8 cellular contexts compared by ENCODE assay signal in the genomic region with DNA sequence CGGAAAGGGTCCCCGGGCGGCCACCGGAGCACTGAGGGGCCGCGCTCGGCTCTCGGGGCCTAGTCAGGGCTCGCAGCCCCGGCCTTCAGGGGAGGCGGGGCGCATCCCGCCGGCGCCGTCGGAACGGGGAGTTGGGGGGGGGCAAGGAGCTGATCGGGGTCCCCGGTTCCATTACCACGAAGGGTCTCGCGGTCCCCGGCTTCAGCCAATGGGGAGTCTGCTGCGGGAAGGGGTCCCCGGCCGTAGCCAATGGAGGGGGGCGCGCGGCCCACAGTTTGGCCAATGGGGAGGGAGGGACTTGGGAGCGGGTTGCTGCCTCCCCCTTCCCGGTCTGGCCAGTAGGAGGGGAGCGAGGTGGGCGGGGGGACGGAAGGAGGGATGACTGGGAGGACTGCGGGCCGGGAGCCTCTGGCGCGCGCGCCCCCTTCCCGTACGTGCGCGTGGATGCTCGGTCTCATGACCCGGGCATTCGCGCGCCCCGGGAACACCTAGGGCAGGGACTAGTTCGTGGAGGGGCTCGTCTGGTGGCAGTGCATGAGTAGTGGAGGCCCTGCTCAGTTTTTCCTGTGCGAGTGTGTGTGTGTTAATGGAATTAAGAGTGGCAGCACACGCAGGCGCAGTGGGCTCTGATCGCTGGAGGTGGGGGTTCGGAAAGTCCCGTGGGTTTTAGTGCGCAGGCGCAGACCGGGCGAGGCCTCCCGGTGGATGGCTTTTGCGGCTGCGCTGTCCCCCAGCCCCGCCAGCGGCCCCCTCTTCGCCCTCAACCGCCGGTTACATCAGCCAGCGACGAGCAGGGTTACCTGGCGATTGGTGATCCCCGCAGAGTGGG. TPM values are rescaled to one million over a fixed set of nuclear protein-coding genes. Genes with fewer than 3 reads are reported as not detected.
A peak's percentile ranks its signal among the peaks of the same experiment; 100 is the strongest.
DNase-seq lines count a peak whose midpoint lies in the region; ATAC-seq and TF ChIP-seq lines count a peak whose summit lies in the region.

No MANE protein-coding gene starts in this region.

- peaks cover 43% of the 10 kb centered on the region for H3K4me1 Mint-ChIP-seq in activated B cell treated with CpG ODN at 0.5 μM for 24 hours

- POLR2A ChIA-PET in activated B cell treated with CpG ODN at 0.5 μM for 24 hours (lab: Charles Lee): interaction anchor here (0.6 to 5.1 kb wide), 18 partner anchors 9 to 1875 kb away, joined by 3 to 74 read pairs (median 6); partner anchors contain the start of genes CD19, RABEP2, SGF29 and SH2B1

- DNase-seq in AG09319 (ENCODE audit: extremely low read depth, low read depth) (peak; percentile 97), NCI-H226 (peak; percentile 96), activated B cell treated with CpG ODN at 0.5 μM for 24 hours (peak; percentile 92), cardiac fibroblast (ENCODE audit: low read depth in 2 of 2) (peak; percentile 98 to 99), inferior parietal cortex (ENCODE audit: extremely low spot score) (peak; percentile 87), smooth muscle cell of the brain vasculature (ENCODE audit: low read depth, low spot score) (peak; percentile 93)

- H3K27ac Mint-ChIP-seq in activated B cell treated with CpG ODN at 0.5 μM for 24 hours: peak overlapping the region; percentile 99

- peak overlapping the region; percentile 79 to 95 for H3K4me3 ChIP-seq in cardiac fibroblast (replicated peaks in 1 of 2; ENCODE audit: low read depth in 2 of 2, low read length in 2 of 2)

- TF ChIP-seq CTCF in AG09319 (IDR thresholded peaks at IDR 0.05; ENCODE audit: low read depth, low read length) (peak; percentile 11), activated B cell treated with CpG ODN at 0.5 μM for 24 hours (IDR thresholded peaks at IDR 0.05) (no peak), cardiac fibroblast (IDR thresholded peaks at IDR 0.05; ENCODE audit: low read depth, low read length) (no peak)

- intact Hi-C loops in activated B cell treated with CpG ODN at 0.5 μM for 24 hours (cut with micrococcal nuclease): loop anchor here (1.0 to 5.0 kb wide), 9 partner anchors 22 to 1173 kb away; partner anchors contain the start of genes APOBR, CLN3, HIRIP3 and INO80E

- H3K27me3 Mint-ChIP-seq in activated B cell treated with CpG ODN at 0.5 μM for 24 hours: no peaks in the 10 kb centered on the region

- peak overlapping the region; percentile 98 for H3K4me3 Mint-ChIP-seq in activated B cell treated with CpG ODN at 0.5 μM for 24 hours

- no peaks in the 10 kb centered on the region for H3K9me3 Mint-ChIP-seq in activated B cell treated with CpG ODN at 0.5 μM for 24 hours

- H3K36me3 Mint-ChIP-seq in activated B cell treated with CpG ODN at 0.5 μM for 24 hours (ENCODE audit: low read depth): peaks cover 50% of the 10 kb centered on the region

- CTCF ChIA-PET in activated B cell treated with CpG ODN at 0.5 μM for 24 hours (lab: Charles Lee): no interaction called here

- ATAC-seq in GM19023 (IDR thresholded peaks at IDR 0.05; ENCODE audit: unreplicated experiment) (peak; percentile 66), HG03196 (IDR thresholded peaks at IDR 0.05; ENCODE audit: unreplicated experiment) (peak; percentile 51), activated B cell treated with CpG ODN at 0.5 μM for 24 hours (ENCODE audit: low read depth) (peak; percentile 77)

RNA-seq across cellular contexts. Expression of gene ATXN2L, which starts 1.1 kb away (rescaled TPM):
- 285 and 335 TPM in 2 replicates for total RNA-seq in activated B cell treated with CpG ODN at 0.5 μM for 24 hours

RNA-seq across cellular contexts. Expression of gene TUFM, which starts 22.2 kb away (rescaled TPM):
- 189 and 206 TPM in 2 replicates for total RNA-seq in activated B cell treated with CpG ODN at 0.5 μM for 24 hours

RNA-seq across cellular contexts. Expression of gene SH2B1, which starts 39.7 kb away (rescaled TPM):
- total RNA-seq in activated B cell treated with CpG ODN at 0.5 μM for 24 hours: 65.5 and 77.1 TPM in 2 replicates

RNA-seq across cellular contexts. Expression of gene ATP2A1, which starts 54.4 kb away (rescaled TPM):
- total RNA-seq in activated B cell treated with CpG ODN at 0.5 μM for 24 hours: 0.71 and 1.0 TPM in 2 replicates

Comparison
In these comparisons a context has a peak if more than half of its experiments do, and no peak if none do; other contexts are left out.
1. Peak in every context shown above with its lines: DNase-seq, ATAC-seq and H3K4me3 ChIP-seq.